In genomic region chr2:142980246-142981068, GRCh38 we compare ENCODE assay signal across 8 cellular contexts.
DNase-seq lines count a peak whose midpoint lies in the region; ATAC-seq and TF ChIP-seq lines count a peak whose summit lies in the region.

No MANE protein-coding gene starts in this region.

- H3K36me3 Mint-ChIP-seq in activated T-cell treated with anti-CD3 and anti-CD28 coated beads, Interleukin-2, amount 50 U/mL, for 72 hours (ENCODE audit: insufficient read depth in 2 of 2), result no peaks in the 10 kb centered on the region
- H3K36me3 Mint-ChIP-seq in chondrocyte (ENCODE audit: low read depth) (no peaks in the 10 kb centered on the region), nephron progenitor cell (ENCODE audit: low read depth) (no peaks in the 10 kb centered on the region)
- no peaks in the 10 kb centered on the region for H3K36me3 Mint-ChIP-seq in naive thymus-derived CD8-positive, alpha-beta T cell

- no peak overlapping the region for H3K27ac Mint-ChIP-seq in activated T-cell treated with anti-CD3 and anti-CD28 coated beads, Interleukin-2, amount 50 U/mL, for 72 hours
- H3K27ac Mint-ChIP-seq in chondrocyte (ENCODE audit: unreplicated experiment) (no peak overlapping the region), nephron progenitor cell (no peak overlapping the region)
- no peak overlapping the region for H3K27ac Mint-ChIP-seq in naive thymus-derived CD8-positive, alpha-beta T cell

- H3K9me3 Mint-ChIP-seq in activated T-cell treated with anti-CD3 and anti-CD28 coated beads, Interleukin-2, amount 50 U/mL, for 72 hours, result no peaks in the 10 kb centered on the region
- H3K9me3 Mint-ChIP-seq in chondrocyte (ENCODE audit: low read depth) (no peaks in the 10 kb centered on the region), nephron progenitor cell (peaks cover 3% of the 10 kb centered on the region)
- H3K9me3 Mint-ChIP-seq in naive thymus-derived CD8-positive, alpha-beta T cell, result no peaks in the 10 kb centered on the region

- TF ChIP-seq CTCF in chondrocyte (IDR thresholded peaks at IDR 0.05), result peak; percentile 93
- peak; percentile 58 for TF ChIP-seq CTCF in nephron progenitor cell (IDR thresholded peaks at IDR 0.05)

- DNase-seq in activated T-cell treated with anti-CD3 and anti-CD28 coated beads, Interleukin-2, amount 50 U/mL, for 72 hours, result peak in 1 of 2 donors; percentile 3
- no peak for DNase-seq in activated T-cell treated with anti-CD3 and anti-CD28 coated beads, Interleukin-2, amount 50 U/mL, for 1 hour
- peak; percentile 62 for DNase-seq in NCI-H345 treated with DMSO at 0.1 percent for 48 hours (lab: John Stamatoyannopoulos, UW; ENCODE audit: unreplicated experiment)
- no peak for DNase-seq in chondrocyte (ENCODE audit: low spot score)
- DNase-seq in nephron progenitor cell, result no peak
- no peak for DNase-seq in naive thymus-derived CD8-positive, alpha-beta T cell
- no peak for DNase-seq in activated CD4-positive, alpha-beta T cell treated with anti-CD3 and anti-CD28 coated beads for 4 hours

- POLR2A ChIA-PET in naive thymus-derived CD8-positive, alpha-beta T cell (lab: Charles Lee), result no interaction called here

- no peak overlapping the region for H3K4me3 Mint-ChIP-seq in activated T-cell treated with anti-CD3 and anti-CD28 coated beads, Interleukin-2, amount 50 U/mL, for 72 hours
- H3K4me3 Mint-ChIP-seq in chondrocyte (ENCODE audit: unreplicated experiment), result no peak overlapping the region
- H3K4me3 Mint-ChIP-seq in nephron progenitor cell, result no peak overlapping the region
- H3K4me3 Mint-ChIP-seq in naive thymus-derived CD8-positive, alpha-beta T cell, result no peak overlapping the region

- H3K4me1 Mint-ChIP-seq in activated T-cell treated with anti-CD3 and anti-CD28 coated beads, Interleukin-2, amount 50 U/mL, for 72 hours (ENCODE audit: low read depth), result no peaks in the 10 kb centered on the region
- H3K4me1 Mint-ChIP-seq in chondrocyte (ENCODE audit: low read depth) (peaks cover 8% of the 10 kb centered on the region), nephron progenitor cell (peaks cover 7% of the 10 kb centered on the region)
- peaks cover 0 to 1% (median 0%) of the 10 kb centered on the region in 4 donors for H3K4me1 Mint-ChIP-seq in naive thymus-derived CD8-positive, alpha-beta T cell

- no peaks in the 10 kb centered on the region for H3K27me3 Mint-ChIP-seq in activated T-cell treated with anti-CD3 and anti-CD28 coated beads, Interleukin-2, amount 50 U/mL, for 72 hours (ENCODE audit: low read depth)
- no peaks in the 10 kb centered on the region for H3K27me3 Mint-ChIP-seq in chondrocyte (ENCODE audit: low read depth)
- H3K27me3 Mint-ChIP-seq in nephron progenitor cell (ENCODE audit: low read depth, poor library complexity), result no peaks in the 10 kb centered on the region
- H3K27me3 Mint-ChIP-seq in naive thymus-derived CD8-positive, alpha-beta T cell, result peaks cover 0 to 3% (median 0%) of the 10 kb centered on the region in 5 donors

- peak; percentile 69 to 87 for ATAC-seq in activated T-cell treated with anti-CD3 and anti-CD28 coated beads, Interleukin-2, amount 50 U/mL, for 72 hours (replicated peaks in 1 of 2)
- peak; percentile 69 for ATAC-seq in HG02870 (IDR thresholded peaks at IDR 0.05; ENCODE audit: unreplicated experiment)
- ATAC-seq in naive thymus-derived CD8-positive, alpha-beta T cell, result no peak

Comparison
In these comparisons a context has a peak if more than half of its experiments do, and no peak if none do; other contexts are left out.
1. ATAC-seq: peak in activated T-cell treated with anti-CD3 and anti-CD28 coated beads, Interleukin-2, amount 50 U/mL, for 72 hours (2 of 2) and HG02870 (single experiment); none in naive thymus-derived CD8-positive, alpha-beta T cell (0 of 2).